Comparison of ENCODE assay signal across 12 cellular contexts in genomic region chr9:95073042-95073607, GRCh38.
DNase-seq lines count a peak whose midpoint lies in the region; ATAC-seq and TF ChIP-seq lines count a peak whose summit lies in the region.
"Had no signal": no experiment of that assay in that cellular context is flagged by ENCODE, and none has a peak within 500 bp of the region (broad histone marks: within the 10 kb centered on the region; RNA-seq: fewer than 3 reads in every experiment).

No MANE protein-coding gene starts in this region.

- H3K9me3 ChIP-seq in psoas muscle = no peaks in the 10 kb centered on the region

- H3K27me3 ChIP-seq in psoas muscle (ENCODE audit: insufficient read depth in 3 of 3, low read length in 2 of 3) = no peaks in the 10 kb centered on the region

- H3K9me3 Mint-ChIP-seq in glutamatergic neuron (ENCODE audit: unreplicated experiment) = peaks cover 10% of the 10 kb centered on the region
- H3K9me3 Mint-ChIP-seq in activated naive CD4-positive, alpha-beta T cell treated with anti-CD3 and anti-CD28 coated beads, Interleukin-2, amount 50 U/mL, for 72 hours = no peaks in the 10 kb centered on the region

- H3K27me3 Mint-ChIP-seq in glutamatergic neuron (ENCODE audit: unreplicated experiment) = peaks cover 6% of the 10 kb centered on the region

- H3K27ac ChIP-seq in psoas muscle = peak overlapping the region; percentile 93
- H3K27ac ChIP-seq: HL-60 had no signal

- DNase-seq in ELR (ENCODE audit: low read depth) = peak; percentile 54
- DNase-seq in glutamatergic neuron = no peak
- peak in 1 of 2 donors; percentile 67 for DNase-seq in psoas muscle
- DNase-seq in activated naive CD4-positive, alpha-beta T cell treated with anti-CD3 and anti-CD28 coated beads, Interleukin-2, amount 50 U/mL, for 72 hours (ENCODE audit: low spot score in 2 of 2) = no peak
- no peak for DNase-seq in inferior parietal cortex (ENCODE audit: extremely low spot score)
- DNase-seq: activated CD4-positive, CD25-positive, alpha-beta regulatory T cell; amygdala; EL had no signal

- H3K4me3 Mint-ChIP-seq in glutamatergic neuron (ENCODE audit: unreplicated experiment) = peak overlapping the region; percentile 28

- ATAC-seq in SK-N-SH treated with all-trans-retinoic acid at 6 μM for 48 hours (peak; percentile 40), psoas muscle (peak; percentile 56 to 70 (median 64)), HG02973 (IDR thresholded peaks at IDR 0.05; ENCODE audit: unreplicated experiment) (no peak), HG02870 (IDR thresholded peaks at IDR 0.05; ENCODE audit: unreplicated experiment) (no peak)
- ATAC-seq in activated naive CD4-positive, alpha-beta T cell treated with anti-CD3 and anti-CD28 coated beads, Interleukin-2, amount 50 U/mL, for 72 hours = no peak

- TF ChIP-seq CTCF in glutamatergic neuron (IDR thresholded peaks at IDR 0.05; ENCODE audit: partially characterized antibody, unreplicated experiment) (no peak), psoas muscle (IDR thresholded peaks at IDR 0.05) (peak; percentile 28)

- WGBS in psoas muscle, 3 donors = 52 to 79% (median 62%) methylated on average over 15 to 18 of the region's 18 CpGs

- peaks cover 15% of the 10 kb centered on the region for H3K4me1 Mint-ChIP-seq in glutamatergic neuron (ENCODE audit: low read depth, unreplicated experiment)

- H3K4me3 ChIP-seq in psoas muscle = no peak overlapping the region

- intact Hi-C loops in psoas muscle (cut with DNase I) = loop anchor here in 1 of 2 donors (2.0 kb wide), 1 partner anchor 42 kb away; no protein-coding TSS in a partner anchor

- peaks cover 4% of the 10 kb centered on the region for H3K36me3 Mint-ChIP-seq in glutamatergic neuron (ENCODE audit: unreplicated experiment)
- H3K36me3 Mint-ChIP-seq in activated naive CD4-positive, alpha-beta T cell treated with anti-CD3 and anti-CD28 coated beads, Interleukin-2, amount 50 U/mL, for 72 hours = no peaks in the 10 kb centered on the region

- peaks cover 90% of the 10 kb centered on the region for H3K4me1 ChIP-seq in psoas muscle

- no peaks in the 10 kb centered on the region for H3K36me3 ChIP-seq in psoas muscle (ENCODE audit: insufficient read depth in 1 of 2, low read depth in 1 of 2)

- H3K27ac Mint-ChIP-seq in glutamatergic neuron (ENCODE audit: unreplicated experiment) = peak overlapping the region; percentile 62
- H3K27ac Mint-ChIP-seq in activated naive CD4-positive, alpha-beta T cell treated with anti-CD3 and anti-CD28 coated beads, Interleukin-2, amount 50 U/mL, for 72 hours = no peak overlapping the region

TF ChIP-seq in SK-N-SH treated with all-trans-retinoic acid at 6 μM for 48 hours, 23 proteins besides CTCF, POLR2A, EP300 and RAD21:
- TF ChIP-seq ZFP3 (CRISPR knock-in tag; IDR thresholded peaks at IDR 0.05) (no peak), TOX (CRISPR knock-in tag; IDR thresholded peaks at IDR 0.05; ENCODE audit: borderline replicate concordance) (no peak), PPARA (CRISPR knock-in tag; IDR thresholded peaks at IDR 0.05; ENCODE audit: borderline replicate concordance) (no peak), TCF4 (CRISPR knock-in tag; IDR thresholded peaks at IDR 0.05; ENCODE audit: borderline replicate concordance) (no peak), POU6F1 (CRISPR knock-in tag; IDR thresholded peaks at IDR 0.05; ENCODE audit: borderline replicate concordance, low read depth) (no peak), OSR1 (CRISPR knock-in tag; IDR thresholded peaks at IDR 0.05) (no peak), RARB (CRISPR knock-in tag; IDR thresholded peaks at IDR 0.05) (no peak), ZNF565 (CRISPR knock-in tag; conservative IDR thresholded peaks at IDR 0.05; ENCODE audit: low read depth) (no peak), CSRNP3 (CRISPR knock-in tag; IDR thresholded peaks at IDR 0.05) (no peak), BACH2 (CRISPR knock-in tag; IDR thresholded peaks at IDR 0.05; ENCODE audit: borderline replicate concordance) (no peak), ZNF70 (CRISPR knock-in tag; IDR thresholded peaks at IDR 0.05) (no peak)
- TF ChIP-seq, protein P1, sequence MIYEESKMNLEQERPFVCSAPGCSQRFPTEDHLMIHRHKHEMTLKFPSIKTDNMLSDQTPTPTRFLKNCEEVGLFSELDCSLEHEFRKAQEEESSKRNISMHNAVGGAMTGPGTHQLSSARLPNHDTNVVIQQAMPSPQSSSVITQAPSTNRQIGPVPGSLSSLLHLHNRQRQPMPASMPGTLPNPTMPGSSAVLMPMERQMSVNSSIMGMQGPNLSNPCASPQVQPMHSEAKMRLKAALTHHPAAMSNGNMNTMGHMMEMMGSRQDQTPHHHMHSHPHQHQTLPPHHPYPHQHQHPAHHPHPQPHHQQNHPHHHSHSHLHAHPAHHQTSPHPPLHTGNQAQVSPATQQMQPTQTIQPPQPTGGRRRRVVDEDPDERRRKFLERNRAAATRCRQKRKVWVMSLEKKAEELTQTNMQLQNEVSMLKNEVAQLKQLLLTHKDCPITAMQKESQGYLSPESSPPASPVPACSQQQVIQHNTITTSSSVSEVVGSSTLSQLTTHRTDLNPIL (CRISPR knock-in tag; IDR thresholded peaks at IDR 0.05; ENCODE audit: low read depth) = no peak

Comparison
In these comparisons a context has a peak if more than half of its experiments do, and no peak if none do; other contexts are left out.
1. ATAC-seq: peak in SK-N-SH treated with all-trans-retinoic acid at 6 μM for 48 hours (single experiment) and psoas muscle (4 of 4); none in HG02973 (single experiment), activated naive CD4-positive, alpha-beta T cell treated with anti-CD3 and anti-CD28 coated beads, Interleukin-2, amount 50 U/mL, for 72 hours (0 of 2) and HG02870 (single experiment).